In genomic region chr4:153127773-153128494, GRCh38 we compare ENCODE assay signal across 8 cellular contexts.
DNase-seq lines count a peak whose midpoint lies in the region; ATAC-seq lines count a peak whose summit lies in the region.

No MANE protein-coding gene starts in this region.

- no peaks in the 10 kb centered on the region for H3K27me3 Mint-ChIP-seq in T-helper 17 cell

- intact Hi-C loops in left ventricle myocardium superior (cut with micrococcal nuclease), result loop anchor here (1.0 kb wide), 1 partner anchor 45 kb away; no protein-coding TSS in a partner anchor

- H3K36me3 Mint-ChIP-seq in T-helper 17 cell (ENCODE audit: low read depth), result no peaks in the 10 kb centered on the region

- H3K9me3 ChIP-seq in T-helper 17 cell (ENCODE audit: control insufficient read depth, low read length, poor library complexity, severe bottlenecking), result no peaks in the 10 kb centered on the region

- H3K4me3 Mint-ChIP-seq in T-helper 17 cell, result no peak overlapping the region

- H3K27ac Mint-ChIP-seq in T-helper 17 cell, result peak overlapping the region; percentile 8

- peak; percentile 47 for DNase-seq in DMS79 (lab: John Stamatoyannopoulos, UW)
- peak; percentile 78 for DNase-seq in NCI-H146 (lab: John Stamatoyannopoulos, UW)
- peak; percentile 59 to 82 (median 63) for DNase-seq in T-helper 17 cell
- DNase-seq in amniotic stem cell (lab: John Stamatoyannopoulos, UW), result peak; percentile 54
- DNase-seq in left ventricle myocardium superior, result peak; percentile 80
- peak; percentile 69 for DNase-seq in renal cortical epithelial cell (ENCODE audit: low read depth)

- peak; percentile 65 for ATAC-seq in HG02588 (IDR thresholded peaks at IDR 0.05; ENCODE audit: unreplicated experiment)
- ATAC-seq in T-helper 17 cell, result peak; percentile 93
- ATAC-seq in left ventricle myocardium superior, result peak; percentile 89
- no peak for ATAC-seq in HG02571 (IDR thresholded peaks at IDR 0.05; ENCODE audit: unreplicated experiment)

- peaks cover 4% of the 10 kb centered on the region for H3K4me1 Mint-ChIP-seq in T-helper 17 cell
